8 cellular contexts compared by ENCODE assay signal in genomic region chr22:49701380-49702067, GRCh38.
A peak's percentile ranks its signal among the peaks of the same experiment; 100 is the strongest.
DNase-seq lines count a peak whose midpoint lies in the region; ATAC-seq and TF ChIP-seq lines count a peak whose summit lies in the region.

No MANE protein-coding gene starts in this region.

- intact Hi-C loops in A673 (cut with micrococcal nuclease; ENCODE audit: unreplicated experiment) = no loop called here

- DNase-seq in A673 (ENCODE audit: low spot score) (no peak), SK-N-MC (ENCODE audit: low read depth, low spot score) (peak; percentile 39), iPS-NIHi7 (ENCODE audit: extremely low spot score) (peak; percentile 48), AG08396 (ENCODE audit: low spot score) (no peak), HK-2 (ENCODE audit: unreplicated experiment) (no peak)
- DNase-seq in stimulated activated CD4-positive, alpha-beta T cell treated with anti-CD3 and anti-CD28 coated beads, Interleukin-4, amount 100 ng/mL, for 24 hours = no peak

- ATAC-seq in GM21786 (IDR thresholded peaks at IDR 0.05; ENCODE audit: unreplicated experiment) = no peak

- POLR2A ChIA-PET in A673 (lab: Charles Lee; ENCODE audit: low non-redundant PET) = no interaction called here

- H3K36me3 ChIP-seq in A673 (ENCODE audit: insufficient read depth, low read length, poor library complexity, severe bottlenecking) = no peaks in the 10 kb centered on the region
- no peaks in the 10 kb centered on the region for H3K36me3 ChIP-seq in SK-N-MC (ENCODE audit: insufficient read depth, low read length)

- CTCF ChIA-PET in A673 (lab: Charles Lee) = no interaction called here

- peak overlapping the region; percentile 43 for H3K9ac ChIP-seq in SK-N-MC (ENCODE audit: insufficient read length)

- no TSS peak for BruUV-seq in A673 (replicated peaks; lab: Mats Ljungman, UMichigan)

- H3K4me3 ChIP-seq in A673 (ENCODE audit: low read depth, low read length, poor library complexity, severe bottlenecking) (no peak overlapping the region), SK-N-MC (peak overlapping the region; percentile 74)

- H3K27me3 ChIP-seq in A673 (replicated peaks; ENCODE audit: insufficient read depth, low read depth, low read length, poor library complexity) = no peaks in the 10 kb centered on the region

- TF ChIP-seq CTCF in A673 (conservative IDR thresholded peaks at IDR 0.05; ENCODE audit: low read depth, low read length) (peak; percentile 61), GM12873 (IDR thresholded peaks at IDR 0.05; ENCODE audit: insufficient read depth, low read depth, low read length, missing control alignments) (peak; percentile 64)

- H3K27ac ChIP-seq in A673 (ENCODE audit: low read depth, low read length, poor library complexity, severe bottlenecking) = no peak overlapping the region
- 0 out of 2 replicates have a peak overlapping the region, but pooled peaks have one; percentile 38 for H3K27ac ChIP-seq in SK-N-MC

- peaks cover 10% of the 10 kb centered on the region for H3K9me3 ChIP-seq in A673 (ENCODE audit: low read depth, low read length, poor library complexity, severe bottlenecking)
- no peaks in the 10 kb centered on the region for H3K9me3 ChIP-seq in SK-N-MC (ENCODE audit: low read depth, low read length)

- no peaks in the 10 kb centered on the region for H3K4me1 ChIP-seq in A673 (ENCODE audit: insufficient read depth, low read length, poor library complexity, severe bottlenecking)

Comparison
In these comparisons a context has a peak if more than half of its experiments do, and no peak if none do; other contexts are left out.
1. DNase-seq: peak in SK-N-MC (single experiment) and iPS-NIHi7 (single experiment); none in A673 (single experiment), stimulated activated CD4-positive, alpha-beta T cell treated with anti-CD3 and anti-CD28 coated beads, Interleukin-4, amount 100 ng/mL, for 24 hours (single experiment), AG08396 (single experiment) and HK-2 (single experiment).